Comparison of ENCODE assay signal across 9 cellular contexts in the genomic region with DNA sequence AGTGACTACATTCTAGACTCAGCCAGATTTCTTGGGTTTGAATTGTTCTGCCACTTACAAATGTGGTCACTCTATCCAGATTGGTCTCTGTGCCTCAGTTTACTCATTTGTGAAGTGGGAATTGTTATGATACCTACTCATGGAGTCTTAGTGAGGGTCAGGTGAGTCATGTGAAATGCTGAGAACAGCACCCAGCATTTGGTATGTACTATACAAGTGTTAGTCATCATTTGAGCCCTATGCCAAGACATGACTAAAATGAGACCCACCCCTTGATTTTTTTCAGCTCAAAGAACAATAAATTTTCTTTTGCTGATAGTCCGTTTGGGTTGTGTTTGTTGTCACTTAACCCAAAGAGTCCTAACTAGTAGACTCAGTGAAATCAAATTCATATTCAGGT.
DNase-seq lines count a peak whose midpoint lies in the region; ATAC-seq, FAIRE-seq and TF ChIP-seq lines count a peak whose summit lies in the region.
"Had no signal": no experiment of that assay in that cellular context is flagged by ENCODE, and none has a peak within 500 bp of the region (broad histone marks: within the 10 kb centered on the region; RNA-seq: fewer than 3 reads in every experiment).

No MANE protein-coding gene starts in this region.

- H3K4me3 Mint-ChIP-seq in Calu3 (ENCODE audit: low read depth, unreplicated experiment) (no peak overlapping the region), T-cell (no peak overlapping the region)

- POLR2A ChIA-PET in T-cell (lab: Charles Lee): interaction anchor here in 1 of 2 donors (0.7 kb wide), 1 partner anchor 39 kb away, joined by 3 read pairs; no protein-coding TSS in a partner anchor

- H3K4me3 ChIP-seq in bronchial epithelial cell (ENCODE audit: low read depth, low read length) (no peak overlapping the region), mucosa of descending colon (no peak overlapping the region)

- intact Hi-C loops in Calu3 (cut with micrococcal nuclease; ENCODE audit: unreplicated experiment) (no loop called here), mucosa of descending colon (cut with DNase I, micrococcal nuclease) (no loop called here)

- ATAC-seq in mucosa of descending colon (peak; percentile 61), T-cell (replicated peaks in 1 of 4) (no peak)

- DNase-seq in Calu3 (peak; percentile 41), bronchial epithelial cell (ENCODE audit: low read depth) (peak; percentile 96), mucosa of descending colon (no peak), hypothalamus (lab: John Stamatoyannopoulos, UW) (no peak), T-cell (no peak), NCI-H1436 (lab: John Stamatoyannopoulos, UW) (no peak), SIG-M5 (lab: John Stamatoyannopoulos, UW) (no peak)
- DNase-seq: effector CD4-positive, alpha-beta T cell had no signal

- H3K27me3 Mint-ChIP-seq in Calu3 (ENCODE audit: unreplicated experiment) (no peaks in the 10 kb centered on the region), T-cell (no peaks in the 10 kb centered on the region)

- H3K9me3 Mint-ChIP-seq in Calu3 (ENCODE audit: low read depth, unreplicated experiment) (no peaks in the 10 kb centered on the region), T-cell (no peaks in the 10 kb centered on the region)

- H3K36me3 ChIP-seq in KOPT-K1 (ENCODE audit: insufficient read depth, low read length) (no peaks in the 10 kb centered on the region), bronchial epithelial cell (ENCODE audit: control insufficient read depth, insufficient read depth, low read length) (no peaks in the 10 kb centered on the region), mucosa of descending colon (ENCODE audit: low read depth) (no peaks in the 10 kb centered on the region)

- no TSS peak for BruUV-seq in Calu3 (replicated peaks; lab: Mats Ljungman, UMichigan)

- H3K27ac Mint-ChIP-seq in Calu3 (ENCODE audit: unreplicated experiment): no peak overlapping the region
- H3K27ac Mint-ChIP-seq in T-cell: no peak overlapping the region

- peaks cover 40% of the 10 kb centered on the region for H3K4me1 Mint-ChIP-seq in Calu3 (ENCODE audit: low read depth, unreplicated experiment)
- peaks cover 12 to 21% (median 18%) of the 10 kb centered on the region in 3 donors for H3K4me1 Mint-ChIP-seq in T-cell

- H3K4me1 ChIP-seq in mucosa of descending colon (ENCODE audit: low read depth): peaks cover 10% of the 10 kb centered on the region

- no peaks in the 10 kb centered on the region for H3K27me3 ChIP-seq in bronchial epithelial cell (ENCODE audit: control insufficient read depth, insufficient read depth, low read length)

- CTCF ChIA-PET in Calu3 (lab: Charles Lee) (no interaction called here), T-cell (lab: Charles Lee) (no interaction called here)

- H3K9me3 ChIP-seq in KOPT-K1 (ENCODE audit: insufficient read depth, low read length, poor library complexity, severe bottlenecking) (no peaks in the 10 kb centered on the region), mucosa of descending colon (no peaks in the 10 kb centered on the region)

- no peak for FAIRE-seq in bronchial epithelial cell (lab: Jason Lieb, UNC)

- H3K36me3 Mint-ChIP-seq in Calu3 (ENCODE audit: insufficient read depth, unreplicated experiment): no peaks in the 10 kb centered on the region
- no peaks in the 10 kb centered on the region for H3K36me3 Mint-ChIP-seq in T-cell

- peak overlapping the region; percentile 96 for H3K27ac ChIP-seq in KOPT-K1 (ENCODE audit: low read depth, low read length, poor library complexity, severe bottlenecking)

- TF ChIP-seq CTCF in Calu3 (IDR thresholded peaks at IDR 0.05; ENCODE audit: unreplicated experiment): no peak
- no peak for TF ChIP-seq CTCF in bronchial epithelial cell (IDR thresholded peaks at IDR 0.05; ENCODE audit: insufficient read depth, low read length, severe bottlenecking)
- no peak for TF ChIP-seq CTCF in mucosa of descending colon (IDR thresholded peaks at IDR 0.05)

Comparison
In these comparisons a context has a peak if more than half of its experiments do, and no peak if none do; other contexts are left out.
1. DNase-seq: peak in Calu3 (single experiment) and bronchial epithelial cell (single experiment); none in mucosa of descending colon (0 of 3), hypothalamus (0 of 51), T-cell (0 of 34), NCI-H1436 (single experiment) and SIG-M5 (single experiment).